ENCODE assay signal across 9 cellular contexts in genomic region chrX:48475295-48475694, GRCh38. TPM values are rescaled to one million over a fixed set of nuclear protein-coding genes. Genes with fewer than 3 reads are reported as not detected.
DNase-seq lines count a peak whose midpoint lies in the region; ATAC-seq and TF ChIP-seq lines count a peak whose summit lies in the region.
"Had no signal": no experiment of that assay in that cellular context is flagged by ENCODE, and none has a peak within 500 bp of the region (broad histone marks: within the 10 kb centered on the region; RNA-seq: fewer than 3 reads in every experiment).

No MANE protein-coding gene starts in this region.

- WGBS in prostate gland: 4% methylated on average over 5 of the region's 5 CpGs

- H3K9me3 ChIP-seq in PC-9 (ENCODE audit: insufficient read depth, low read depth): no peaks in the 10 kb centered on the region
- H3K9me3 ChIP-seq in prostate gland: no peaks in the 10 kb centered on the region

- CTCF ChIA-PET in PC-9 (lab: Charles Lee): no interaction called here

- intact Hi-C loops in PC-9 (cut with micrococcal nuclease; ENCODE audit: unreplicated experiment) (no loop called here), prostate gland (cut with DNase I) (no loop called here)

- TF ChIP-seq CTCF in PC-9 (conservative IDR thresholded peaks at IDR 0.05) (no peak), prostate gland (IDR thresholded peaks at IDR 0.05) (no peak)

- no peak overlapping the region for H2AFZ ChIP-seq in PC-9

- H3K27ac ChIP-seq in PC-9 (peak overlapping the region; percentile 34; the same call in 1 of the 2 replicates), epithelial cell of prostate (peak overlapping the region; percentile 69), prostate gland (no peak overlapping the region)

- no peaks in the 10 kb centered on the region for H3K36me3 ChIP-seq in PC-9 (ENCODE audit: low read depth)
- H3K36me3 ChIP-seq in prostate gland: no peaks in the 10 kb centered on the region

- no peaks in the 10 kb centered on the region for H3K4me1 ChIP-seq in PC-9 (replicated peaks; ENCODE audit: insufficient read depth)
- H3K4me1 ChIP-seq in prostate gland (replicated peaks): no peaks in the 10 kb centered on the region

- no TSS peak for BruUV-seq in PC-9 (replicated peaks; lab: Mats Ljungman, UMichigan)

- TF ChIP-seq POLR2A in prostate gland (IDR thresholded peaks at IDR 0.05): no peak

- H3K79me2 ChIP-seq in PC-9 (ENCODE audit: low read depth): peaks cover 19% of the 10 kb centered on the region

- H4K20me1 ChIP-seq in PC-9 (ENCODE audit: insufficient read depth): no peaks in the 10 kb centered on the region

- peak overlapping the region; percentile 67 for H3K4me2 ChIP-seq in PC-9

- H3K4me3 ChIP-seq in GM08714 (ENCODE audit: low read length) (peak overlapping the region; percentile 89), PC-9 (peak overlapping the region; percentile 64), prostate gland (peak overlapping the region; percentile 52 to 56)

- POLR2A ChIA-PET in PC-9 (lab: Charles Lee; ENCODE audit: unreplicated experiment): interaction anchor here (1.1 kb wide), 1 partner anchor 12 kb away, joined by 7 read pairs; no protein-coding TSS in a partner anchor

- no peak for ATAC-seq in HG03196 (IDR thresholded peaks at IDR 0.05; ENCODE audit: unreplicated experiment)
- no peak for ATAC-seq in HG03442 (IDR thresholded peaks at IDR 0.05; ENCODE audit: unreplicated experiment)

- H3K9me2 ChIP-seq in PC-9 (ENCODE audit: insufficient read depth): no peaks in the 10 kb centered on the region

- no peaks in the 10 kb centered on the region for H3K27me3 ChIP-seq in PC-9 (ENCODE audit: insufficient read depth, low read depth)
- H3K27me3 ChIP-seq in prostate gland (replicated peaks; ENCODE audit: insufficient read depth): no peaks in the 10 kb centered on the region

- H3F3A ChIP-seq in PC-9 (ENCODE audit: insufficient read depth, low read depth): no peaks in the 10 kb centered on the region

- DNase-seq in PC-9: no peak
- DNase-seq in epithelial cell of prostate (ENCODE audit: low read depth, low spot score): no peak
- DNase-seq in prostate gland (ENCODE audit: low spot score): no peak
- no peak for DNase-seq in NCI-H2196 (lab: John Stamatoyannopoulos, UW; ENCODE audit: unreplicated experiment)
- no peak for DNase-seq in HT-29 (ENCODE audit: low spot score)

RNA-seq across cellular contexts. Expression of gene FTSJ1, which starts 0.7 kb away (rescaled TPM):
- total RNA-seq in PC-9 (2021) (35.7 and 44.0 TPM in 2 replicates), prostate gland (10 to 100 TPM; 44.3 to 56.1 TPM)
- total RNA-seq in HT-29 (2014; rRNA removed; shearing (Covaris generic)): 102 and 118 TPM in 2 replicates

RNA-seq across cellular contexts. Expression of gene SLC38A5, which starts 5.2 kb away (rescaled TPM):
- total RNA-seq in PC-9 (2021) (0.46 and 1.5 TPM in 2 replicates), prostate gland (1 to 10 TPM; 3.0 to 6.2 TPM)
- total RNA-seq in HT-29 (2014; rRNA removed; shearing (Covaris generic)): 103 and 136 TPM in 2 replicates
- total RNA-seq: SK-MEL-5 had no signal

RNA-seq across cellular contexts. Expression of gene PORCN, which starts 33.5 kb away (rescaled TPM):
- 11.9 and 14.1 TPM in 2 replicates for total RNA-seq in PC-9 (2021)
- total RNA-seq in prostate gland: 10 to 100 TPM; 15.1 to 61.7 TPM
- 6.5 and 8.7 TPM in 2 replicates for total RNA-seq in HT-29 (2014; rRNA removed; shearing (Covaris generic))

RNA-seq across cellular contexts. Expression of gene EBP, which starts 46.3 kb away (rescaled TPM):
- 88.1 and 113 TPM in 2 replicates for total RNA-seq in PC-9 (2021)
- total RNA-seq in prostate gland: 10 to 100 TPM; 37.8 to 46.9 TPM
- total RNA-seq in HT-29 (2014; rRNA removed; shearing (Covaris generic)): 285 and 311 TPM in 2 replicates

Comparison
In these comparisons a context has a peak if more than half of its experiments do, and no peak if none do; other contexts are left out.
1. H3K27ac ChIP-seq: peak in PC-9 (single experiment) and epithelial cell of prostate (single experiment); none in prostate gland (0 of 2).
2. RNA of gene SLC38A5, which starts 5.2 kb away (total RNA-seq): 103 to 136 TPM in HT-29; 3.0 to 6.2 TPM in prostate gland and 0.46 to 1.5 TPM in PC-9; every median in the first group is over 10 times any median in the second.
3. Peak in every context shown above with its lines, with median percentiles within 50 percentile points of each other: H3K4me3 ChIP-seq.